In the genomic region with DNA sequence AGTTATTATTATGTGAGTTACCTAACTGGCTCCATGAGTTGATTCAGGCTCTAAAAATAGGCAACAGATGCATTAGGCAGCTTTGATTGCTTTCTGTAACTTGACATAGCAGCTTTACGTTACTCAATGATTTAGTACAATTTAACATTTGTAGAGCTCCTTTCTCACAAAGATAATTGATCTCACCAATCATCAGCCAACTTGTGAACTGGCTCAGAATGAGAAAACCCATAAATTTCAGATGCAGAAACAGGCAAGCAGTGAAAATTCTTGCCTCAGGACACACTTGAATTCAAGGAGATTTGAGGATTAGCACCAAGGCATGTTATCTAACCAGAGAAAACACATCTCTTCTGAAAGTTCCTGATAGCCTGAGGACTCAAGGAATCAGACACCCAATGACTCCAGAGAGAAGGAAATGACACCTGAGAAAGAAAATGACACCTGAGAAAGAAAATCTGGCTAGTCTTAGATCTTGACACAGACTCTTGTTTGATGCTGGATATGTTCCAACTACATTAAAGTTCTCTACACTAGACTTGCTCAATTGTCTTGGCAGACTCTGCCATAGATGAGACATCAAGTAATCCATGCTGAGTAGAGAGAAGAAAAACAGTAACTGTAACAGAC, we compare ENCODE assay signal across 10 cellular contexts.
DNase-seq lines count a peak whose midpoint lies in the region; ATAC-seq, FAIRE-seq and TF ChIP-seq lines count a peak whose summit lies in the region.
"Had no signal": no experiment of that assay in that cellular context is flagged by ENCODE, and none has a peak within 500 bp of the region (broad histone marks: within the 10 kb centered on the region; RNA-seq: fewer than 3 reads in every experiment).

No MANE protein-coding gene starts in this region.

- no peak for FAIRE-seq in HTR-8/SVneo (lab: Jason Lieb, UNC)

- no peaks in the 10 kb centered on the region for H3K79me2 ChIP-seq in GM23338 (replicated peaks; ENCODE audit: insufficient read depth)

- no peaks in the 10 kb centered on the region for H3K9me3 Mint-ChIP-seq in stimulated activated naive CD8-positive, alpha-beta T cell treated with anti-CD3 and anti-CD28 coated beads, Interleukin-15, Interleukin-2, amounts not matched to agents 100 ng/mL and 50 ng/mL, for 24 hours
- H3K9me3 Mint-ChIP-seq in stimulated activated naive CD8-positive, alpha-beta T cell treated with anti-CD3 and anti-CD28 coated beads, Interleukin-15, amount 100 ng/mL, for 72 hours = no peaks in the 10 kb centered on the region
- no peaks in the 10 kb centered on the region for H3K9me3 Mint-ChIP-seq in central memory CD8-positive, alpha-beta T cell
- H3K9me3 Mint-ChIP-seq in glutamatergic neuron (ENCODE audit: unreplicated experiment) (no peaks in the 10 kb centered on the region), GM23338 (no peaks in the 10 kb centered on the region)

- no peaks in the 10 kb centered on the region for H3K9me2 ChIP-seq in GM23338 (ENCODE audit: insufficient read depth)

- H3K4me2 ChIP-seq in GM23338 = no peak overlapping the region

- DNase-seq in stimulated activated naive CD8-positive, alpha-beta T cell treated with anti-CD3 and anti-CD28 coated beads, Interleukin-15, amount 100 ng/mL, for 72 hours = no peak
- DNase-seq in HTR-8/SVneo (ENCODE audit: insufficient read length, low spot score) (peak; percentile 15), HuH-7 (ENCODE audit: low spot score) (no peak), hippocampal formation (lab: John Stamatoyannopoulos, UW) (no peak), glutamatergic neuron (no peak), GM23338 (ENCODE audit: low spot score) (no peak)
- DNase-seq in central memory CD8-positive, alpha-beta T cell (ENCODE audit: low spot score in 2 of 2) = no peak
- DNase-seq: DND-41, Karpas-422 had no signal

- no peaks in the 10 kb centered on the region for H3K27me3 Mint-ChIP-seq in stimulated activated naive CD8-positive, alpha-beta T cell treated with anti-CD3 and anti-CD28 coated beads, Interleukin-15, Interleukin-2, amounts not matched to agents 100 ng/mL and 50 ng/mL, for 24 hours
- H3K27me3 Mint-ChIP-seq in stimulated activated naive CD8-positive, alpha-beta T cell treated with anti-CD3 and anti-CD28 coated beads, Interleukin-15, amount 100 ng/mL, for 72 hours = no peaks in the 10 kb centered on the region
- H3K27me3 Mint-ChIP-seq in central memory CD8-positive, alpha-beta T cell = no peaks in the 10 kb centered on the region
- H3K27me3 Mint-ChIP-seq in glutamatergic neuron (ENCODE audit: unreplicated experiment) (no peaks in the 10 kb centered on the region), GM23338 (ENCODE audit: insufficient read depth, low read depth, poor library complexity) (no peaks in the 10 kb centered on the region)

- H2AFZ ChIP-seq in GM23338 = no peak overlapping the region; the same call in 1 of the 2 replicates

- no peaks in the 10 kb centered on the region for H3K36me3 Mint-ChIP-seq in stimulated activated naive CD8-positive, alpha-beta T cell treated with anti-CD3 and anti-CD28 coated beads, Interleukin-15, Interleukin-2, amounts not matched to agents 100 ng/mL and 50 ng/mL, for 24 hours (ENCODE audit: low read depth)
- no peaks in the 10 kb centered on the region for H3K36me3 Mint-ChIP-seq in central memory CD8-positive, alpha-beta T cell (ENCODE audit: insufficient read depth)
- H3K36me3 Mint-ChIP-seq in glutamatergic neuron (ENCODE audit: unreplicated experiment) = no peaks in the 10 kb centered on the region
- H3K36me3 Mint-ChIP-seq in GM23338 (ENCODE audit: low read depth) = no peaks in the 10 kb centered on the region

- no peak overlapping the region for H3K4me3 ChIP-seq in GM23338

- no peaks in the 10 kb centered on the region for H3F3A ChIP-seq in GM23338 (replicated peaks; ENCODE audit: low read depth)

- no peak for ATAC-seq in stimulated activated naive CD8-positive, alpha-beta T cell treated with anti-CD3 and anti-CD28 coated beads, Interleukin-15, amount 100 ng/mL, for 72 hours
- peak; percentile 21 for ATAC-seq in central memory CD8-positive, alpha-beta T cell (replicated peaks; ENCODE audit: extremely low read depth, poor library complexity, severe bottlenecking)
- no peak for ATAC-seq in GM23338

- no peaks in the 10 kb centered on the region for H3K4me1 ChIP-seq in GM23338 (ENCODE audit: insufficient read depth)

- no peak overlapping the region for H3K4me3 Mint-ChIP-seq in stimulated activated naive CD8-positive, alpha-beta T cell treated with anti-CD3 and anti-CD28 coated beads, Interleukin-15, Interleukin-2, amounts not matched to agents 100 ng/mL and 50 ng/mL, for 24 hours
- H3K4me3 Mint-ChIP-seq in stimulated activated naive CD8-positive, alpha-beta T cell treated with anti-CD3 and anti-CD28 coated beads, Interleukin-15, amount 100 ng/mL, for 72 hours = peak overlapping the region in 1 of 2 donors; percentile 36
- no peak overlapping the region for H3K4me3 Mint-ChIP-seq in central memory CD8-positive, alpha-beta T cell
- H3K4me3 Mint-ChIP-seq in glutamatergic neuron (ENCODE audit: unreplicated experiment) = no peak overlapping the region
- no peak overlapping the region for H3K4me3 Mint-ChIP-seq in GM23338

- TF ChIP-seq CTCF in glutamatergic neuron (IDR thresholded peaks at IDR 0.05; ENCODE audit: partially characterized antibody, unreplicated experiment) (no peak), GM23338 (conservative IDR thresholded peaks at IDR 0.05; ENCODE audit: low read depth in 2 of 2) (no peak)

- peak overlapping the region; percentile 90 for H3K27ac Mint-ChIP-seq in stimulated activated naive CD8-positive, alpha-beta T cell treated with anti-CD3 and anti-CD28 coated beads, Interleukin-15, Interleukin-2, amounts not matched to agents 100 ng/mL and 50 ng/mL, for 24 hours
- H3K27ac Mint-ChIP-seq in stimulated activated naive CD8-positive, alpha-beta T cell treated with anti-CD3 and anti-CD28 coated beads, Interleukin-15, amount 100 ng/mL, for 72 hours = no peak overlapping the region
- peak overlapping the region; percentile 41 for H3K27ac Mint-ChIP-seq in central memory CD8-positive, alpha-beta T cell (ENCODE audit: low read depth)
- H3K27ac Mint-ChIP-seq in glutamatergic neuron (ENCODE audit: unreplicated experiment) = no peak overlapping the region
- no peak overlapping the region for H3K27ac Mint-ChIP-seq in GM23338

- H4K20me1 ChIP-seq in GM23338 (replicated peaks; ENCODE audit: insufficient read depth) = no peaks in the 10 kb centered on the region

- no peak overlapping the region for H3K27ac ChIP-seq in GM23338 (ENCODE audit: low read depth)

- no peaks in the 10 kb centered on the region for H3K27me3 ChIP-seq in GM23338 (ENCODE audit: insufficient read depth)

- H3K4me1 Mint-ChIP-seq in stimulated activated naive CD8-positive, alpha-beta T cell treated with anti-CD3 and anti-CD28 coated beads, Interleukin-15, Interleukin-2, amounts not matched to agents 100 ng/mL and 50 ng/mL, for 24 hours (ENCODE audit: low read depth) = peaks cover 70% of the 10 kb centered on the region
- peaks cover 67% of the 10 kb centered on the region for H3K4me1 Mint-ChIP-seq in stimulated activated naive CD8-positive, alpha-beta T cell treated with anti-CD3 and anti-CD28 coated beads, Interleukin-15, amount 100 ng/mL, for 72 hours
- H3K4me1 Mint-ChIP-seq in central memory CD8-positive, alpha-beta T cell = peaks cover 21% of the 10 kb centered on the region
- H3K4me1 Mint-ChIP-seq in glutamatergic neuron (ENCODE audit: low read depth, unreplicated experiment) (no peaks in the 10 kb centered on the region), GM23338 (no peaks in the 10 kb centered on the region)

- no peaks in the 10 kb centered on the region for H3K36me3 ChIP-seq in GM23338 (ENCODE audit: insufficient read depth)

TF ChIP-seq in GM23338, 12 proteins besides CTCF, POLR2A, EP300 and RAD21 (continues in another document):
- TF ChIP-seq CREB1 (CRISPR knock-in tag; IDR thresholded peaks at IDR 0.05; ENCODE audit: low read depth) = no peak
- no peak for TF ChIP-seq JUNB (IDR thresholded peaks at IDR 0.05; ENCODE audit: unreplicated experiment)

Comparison
In these comparisons a context has a peak if more than half of its experiments do, and no peak if none do; other contexts are left out.
1. H3K27ac Mint-ChIP-seq: peak in stimulated activated naive CD8-positive, alpha-beta T cell treated with anti-CD3 and anti-CD28 coated beads, Interleukin-15, Interleukin-2, amounts not matched to agents 100 ng/mL and 50 ng/mL, for 24 hours (single experiment) and central memory CD8-positive, alpha-beta T cell (single experiment); none in stimulated activated naive CD8-positive, alpha-beta T cell treated with anti-CD3 and anti-CD28 coated beads, Interleukin-15, amount 100 ng/mL, for 72 hours (0 of 2), glutamatergic neuron (single experiment) and GM23338 (single experiment).